8 cellular contexts compared by ENCODE assay signal in the genomic region with DNA sequence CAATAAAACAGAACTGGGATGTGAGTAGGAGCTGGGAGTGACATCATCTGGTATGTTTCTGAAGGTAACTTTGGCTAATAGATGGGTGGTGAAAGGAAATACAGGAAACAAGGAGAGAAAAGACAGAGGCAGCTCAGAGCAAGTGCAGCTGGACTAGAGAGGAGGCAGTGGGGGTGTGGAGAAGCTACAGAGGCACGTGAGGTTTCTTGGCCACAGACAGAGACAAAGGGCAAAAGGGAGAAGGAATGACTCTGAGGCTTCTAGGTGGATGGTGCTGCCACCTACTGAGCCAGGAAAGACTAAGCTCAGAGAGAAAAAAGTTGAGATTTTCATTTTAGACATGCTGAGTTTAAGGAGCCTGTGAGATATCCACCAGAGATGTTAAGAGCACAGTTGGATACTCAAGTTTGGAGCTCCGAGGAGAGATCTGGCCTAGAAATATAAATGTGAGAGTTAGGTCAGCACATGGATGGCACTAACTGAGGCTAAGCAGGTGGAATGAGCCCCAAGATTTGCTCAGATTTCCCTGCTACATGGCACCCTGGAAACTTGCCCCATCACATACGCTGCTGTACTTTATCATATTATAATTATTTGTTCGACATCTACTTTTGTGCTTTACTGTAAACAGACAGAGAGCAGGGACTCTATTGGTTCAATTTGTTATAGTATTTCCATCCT.
DNase-seq lines count a peak whose midpoint lies in the region; ATAC-seq and TF ChIP-seq lines count a peak whose summit lies in the region.

No MANE protein-coding gene starts in this region.

- H3K4me3 ChIP-seq in fibroblast of villous mesenchyme (ENCODE audit: low read depth, low read length), result no peak overlapping the region

- peaks cover 2% of the 10 kb centered on the region for H3K27me3 Mint-ChIP-seq in T-helper 2 cell treated with Interferon-gamma antibody and Interleukin-4, amounts not matched to agents 5 μg/mL and 100 μg/mL, for 36 hours (ENCODE audit: low read depth)

- no peaks in the 10 kb centered on the region for H3K36me3 Mint-ChIP-seq in T-helper 2 cell treated with Interferon-gamma antibody and Interleukin-4, amounts not matched to agents 5 μg/mL and 100 μg/mL, for 36 hours (ENCODE audit: low read depth)

- no peaks in the 10 kb centered on the region for H3K9me3 Mint-ChIP-seq in T-helper 2 cell treated with Interferon-gamma antibody and Interleukin-4, amounts not matched to agents 5 μg/mL and 100 μg/mL, for 36 hours

- H3K4me1 Mint-ChIP-seq in T-helper 2 cell treated with Interferon-gamma antibody and Interleukin-4, amounts not matched to agents 5 μg/mL and 100 μg/mL, for 36 hours (ENCODE audit: low read depth), result peaks cover 4% of the 10 kb centered on the region

- H3K4me3 Mint-ChIP-seq in T-helper 2 cell treated with Interferon-gamma antibody and Interleukin-4, amounts not matched to agents 5 μg/mL and 100 μg/mL, for 36 hours, result no peak overlapping the region

- H3K27ac Mint-ChIP-seq in T-helper 2 cell treated with Interferon-gamma antibody and Interleukin-4, amounts not matched to agents 5 μg/mL and 100 μg/mL, for 36 hours, result no peak overlapping the region

- TF ChIP-seq CTCF in fibroblast of villous mesenchyme (IDR thresholded peaks at IDR 0.05; ENCODE audit: insufficient read depth, low read depth, low read length), result peak; percentile 70

- peak; percentile 59 for ATAC-seq in GM19372 (IDR thresholded peaks at IDR 0.05; ENCODE audit: low read depth, unreplicated experiment)

- DNase-seq in Daoy (ENCODE audit: low read depth) (peak; percentile 66), HK-2 (ENCODE audit: unreplicated experiment) (peak; percentile 21), SHP77 treated with DMSO at 0.1 percent for 48 hours (lab: John Stamatoyannopoulos, UW) (peak; percentile 15), fibroblast of villous mesenchyme (ENCODE audit: low read depth) (peak; percentile 72), renal cortical epithelial cell (ENCODE audit: low read depth) (peak; percentile 59)
- DNase-seq in activated CD8-positive, alpha-beta memory T cell treated with anti-CD3 and anti-CD28 coated beads, Interleukin-2, amount 50 U/mL, for 48 hours, result no peak
- DNase-seq in T-helper 2 cell treated with Interferon-gamma antibody and Interleukin-4, amounts not matched to agents 5 μg/mL and 100 μg/mL, for 36 hours (ENCODE audit: low spot score), result no peak

Comparison
In these comparisons a context has a peak if more than half of its experiments do, and no peak if none do; other contexts are left out.
1. DNase-seq: peak in Daoy (single experiment), HK-2 (single experiment), SHP77 treated with DMSO at 0.1 percent for 48 hours (single experiment), fibroblast of villous mesenchyme (single experiment) and renal cortical epithelial cell (single experiment); none in activated CD8-positive, alpha-beta memory T cell treated with anti-CD3 and anti-CD28 coated beads, Interleukin-2, amount 50 U/mL, for 48 hours (single experiment) and T-helper 2 cell treated with Interferon-gamma antibody and Interleukin-4, amounts not matched to agents 5 μg/mL and 100 μg/mL, for 36 hours (single experiment).